In genomic region chr3:128074851-128075515, GRCh38 we compare ENCODE assay signal across 8 cellular contexts. TPM values are rescaled to one million over a fixed set of nuclear protein-coding genes. Genes with fewer than 3 reads are reported as not detected.
A peak's percentile ranks its signal among the peaks of the same experiment; 100 is the strongest.
DNase-seq lines count a peak whose midpoint lies in the region; ATAC-seq, FAIRE-seq and TF ChIP-seq lines count a peak whose summit lies in the region.

No MANE protein-coding gene starts in this region.

- H3K27ac ChIP-seq in astrocyte (ENCODE audit: low read depth, low read length) (no peak overlapping the region), temporal lobe (ENCODE audit: low read depth, low read length) (peak overlapping the region; percentile 40)

- H3K36me3 Mint-ChIP-seq in activated CD8-positive, alpha-beta memory T cell treated with anti-CD3 and anti-CD28 coated beads, Interleukin-2, amount 10 ng/mL, durations not matched to agents 7 days and 5 days = peaks cover 14% of the 10 kb centered on the region
- H3K36me3 Mint-ChIP-seq in astrocyte (ENCODE audit: low read depth, unreplicated experiment) (peaks cover 5% of the 10 kb centered on the region), immature natural killer cell (peaks cover 6 to 23% (median 16%) of the 10 kb centered on the region in 3 donors)

- TF ChIP-seq CTCF in astrocyte (IDR thresholded peaks at IDR 0.05; ENCODE audit: insufficient read depth, low read depth, low read length) = no peak

- ATAC-seq in activated CD8-positive, alpha-beta memory T cell treated with anti-CD3 and anti-CD28 coated beads, Interleukin-2, amount 10 ng/mL, durations not matched to agents 7 days and 5 days = peak; percentile 4
- no peak for ATAC-seq in HG03097 (IDR thresholded peaks at IDR 0.05; ENCODE audit: low FRiP score, unreplicated experiment)

- H3K36me3 ChIP-seq in astrocyte (ENCODE audit: insufficient read depth, low read length) = peaks cover 22% of the 10 kb centered on the region

- H2AFZ ChIP-seq in astrocyte (ENCODE audit: low read depth, low read length) = no peak overlapping the region

- H3K4me1 Mint-ChIP-seq in activated CD8-positive, alpha-beta memory T cell treated with anti-CD3 and anti-CD28 coated beads, Interleukin-2, amount 10 ng/mL, durations not matched to agents 7 days and 5 days = peaks cover 12% of the 10 kb centered on the region
- H3K4me1 Mint-ChIP-seq in astrocyte (ENCODE audit: low read depth, unreplicated experiment) = peaks cover 11% of the 10 kb centered on the region
- H3K4me1 Mint-ChIP-seq in immature natural killer cell = peaks cover 10 to 19% of the 10 kb centered on the region in 2 donors

- no peaks in the 10 kb centered on the region for H3K27me3 Mint-ChIP-seq in activated CD8-positive, alpha-beta memory T cell treated with anti-CD3 and anti-CD28 coated beads, Interleukin-2, amount 10 ng/mL, durations not matched to agents 7 days and 5 days
- H3K27me3 Mint-ChIP-seq in astrocyte (ENCODE audit: low read depth, unreplicated experiment) = no peaks in the 10 kb centered on the region
- peaks cover 4 to 16% (median 15%) of the 10 kb centered on the region in 3 donors for H3K27me3 Mint-ChIP-seq in immature natural killer cell (ENCODE audit: low read depth in 3 of 3)

- H3K4me3 Mint-ChIP-seq in activated CD8-positive, alpha-beta memory T cell treated with anti-CD3 and anti-CD28 coated beads, Interleukin-2, amount 10 ng/mL, durations not matched to agents 7 days and 5 days = no peak overlapping the region
- H3K4me3 Mint-ChIP-seq in astrocyte (ENCODE audit: unreplicated experiment) = peak overlapping the region; percentile 70
- peak overlapping the region; percentile 71 to 79 (median 78) for H3K4me3 Mint-ChIP-seq in immature natural killer cell

- no peak overlapping the region for H3K4me3 ChIP-seq in astrocyte (ENCODE audit: insufficient read depth, low read depth, low read length)

- H3K27me3 ChIP-seq in astrocyte (ENCODE audit: insufficient read depth, low read length) = no peaks in the 10 kb centered on the region

- no peak overlapping the region for H3K27ac Mint-ChIP-seq in activated CD8-positive, alpha-beta memory T cell treated with anti-CD3 and anti-CD28 coated beads, Interleukin-2, amount 10 ng/mL, durations not matched to agents 7 days and 5 days
- H3K27ac Mint-ChIP-seq in astrocyte (ENCODE audit: unreplicated experiment) (no peak overlapping the region), immature natural killer cell (peak overlapping the region in 3 of 6 donors; percentile 55 to 66 (median 63))

- H3K79me2 ChIP-seq in astrocyte (ENCODE audit: insufficient read depth, low read length) = peaks cover 29% of the 10 kb centered on the region

- peaks cover 71% of the 10 kb centered on the region for H4K20me1 ChIP-seq in astrocyte (ENCODE audit: insufficient read depth, low read length)

- H3K4me2 ChIP-seq in astrocyte (ENCODE audit: low read length) = peak overlapping the region; percentile 78

- no peak for DNase-seq in activated CD8-positive, alpha-beta memory T cell treated with anti-CD3 and anti-CD28 coated beads, Interleukin-2, amount 10 ng/mL, durations not matched to agents 7 days and 5 days
- no peak for DNase-seq in activated CD8-positive, alpha-beta memory T cell treated with anti-CD3 and anti-CD28 coated beads for 24 hours
- DNase-seq in astrocyte (ENCODE audit: low read depth) = no peak
- no peak for DNase-seq in immature natural killer cell
- no peak for DNase-seq in germinal center (ENCODE audit: low spot score)
- DNase-seq in putamen (ENCODE audit: low spot score) = no peak

- FAIRE-seq in astrocyte (lab: Jason Lieb, UNC) = no peak

- peaks cover 32% of the 10 kb centered on the region for H3K4me1 ChIP-seq in astrocyte (ENCODE audit: insufficient read depth, low read length)

- H3K9ac ChIP-seq in astrocyte (ENCODE audit: low read length) = peak overlapping the region; percentile 1

- CTCF ChIA-PET in activated CD8-positive, alpha-beta memory T cell treated with anti-CD3 and anti-CD28 coated beads, Interleukin-2, amount 10 ng/mL, durations not matched to agents 7 days and 5 days (lab: Charles Lee) = interaction anchor here (0.6 to 2.7 kb wide), 12 partner anchors 12 to 408 kb away, joined by 3 to 20 read pairs (median 4); partner anchors contain the start of gene SEC61A1

- no peaks in the 10 kb centered on the region for H3K9me3 ChIP-seq in astrocyte (ENCODE audit: insufficient read depth, low read depth, low read length)

- H3K9me3 Mint-ChIP-seq in activated CD8-positive, alpha-beta memory T cell treated with anti-CD3 and anti-CD28 coated beads, Interleukin-2, amount 10 ng/mL, durations not matched to agents 7 days and 5 days (ENCODE audit: low read depth) = no peaks in the 10 kb centered on the region
- H3K9me3 Mint-ChIP-seq in astrocyte (ENCODE audit: unreplicated experiment) (no peaks in the 10 kb centered on the region), immature natural killer cell (no peaks in the 10 kb centered on the region)

RNA-seq across cellular contexts. Expression of gene SEC61A1, which starts 22.7 kb away (rescaled TPM):
- 100 to 1,000 TPM; 123 to 178 TPM for total RNA-seq in activated CD8-positive, alpha-beta memory T cell treated with anti-CD3 and anti-CD28 coated beads, Interleukin-2, amount 10 ng/mL, durations not matched to agents 7 days and 5 days
- total RNA-seq in astrocyte (400 and 432 TPM in 2 replicates), temporal lobe (75.7 TPM)
- polyA plus RNA-seq in immature natural killer cell = 100 to 1,000 TPM; 107 to 195 (median 172) TPM

RNA-seq across cellular contexts. Expression of gene RUVBL1, which starts 48.6 kb away (rescaled TPM):
- total RNA-seq in activated CD8-positive, alpha-beta memory T cell treated with anti-CD3 and anti-CD28 coated beads, Interleukin-2, amount 10 ng/mL, durations not matched to agents 7 days and 5 days = 10 to 100 TPM; 63.8 to 73.5 TPM
- total RNA-seq in astrocyte (39.7 and 43.0 TPM in 2 replicates), temporal lobe (35.9 TPM)
- 10 to 100 TPM; 34.8 to 45.3 (median 44.3) TPM for polyA plus RNA-seq in immature natural killer cell
